ENCODE assay signal across 22 cellular contexts in genomic region chr1:183323849-183324683, GRCh38.
DNase-seq lines count a peak whose midpoint lies in the region; ATAC-seq and TF ChIP-seq lines count a peak whose summit lies in the region.
"Had no signal": no experiment of that assay in that cellular context is flagged by ENCODE, and none has a peak within 500 bp of the region (broad histone marks: within the 10 kb centered on the region; RNA-seq: fewer than 3 reads in every experiment).

No MANE protein-coding gene starts in this region.

- no peak overlapping the region for H2AFZ ChIP-seq in trophoblast cell (ENCODE audit: insufficient read depth, low read length, poor library complexity)

- H2AK5ac ChIP-seq in trophoblast cell (ENCODE audit: low read length), result peak overlapping the region; percentile 30

- TF ChIP-seq CTCF in HEK293 (tag by site-specific recombination; IDR thresholded peaks at IDR 0.05) (no peak), endodermal cell (conservative IDR thresholded peaks at IDR 0.05) (no peak)

- no peak for ATAC-seq in GM21576 (IDR thresholded peaks at IDR 0.05; ENCODE audit: unreplicated experiment)
- ATAC-seq: gastroesophageal sphincter, left colon, mucosa of descending colon had no signal

- POLR2A ChIA-PET in HEK293 (lab: Yijun Ruan, JAX), result interaction anchor here (1.3 kb wide), 1 partner anchor 10 kb away, joined by 3 read pairs; no protein-coding TSS in a partner anchor

- H3K9me3 ChIP-seq in HEK293 (ENCODE audit: control insufficient read depth, insufficient read depth, low read depth, low read length) (no peaks in the 10 kb centered on the region), endodermal cell (ENCODE audit: control insufficient read depth, low read length) (no peaks in the 10 kb centered on the region), trophoblast cell (ENCODE audit: insufficient read depth, low read depth, low read length) (no peaks in the 10 kb centered on the region)
- H3K9me3 ChIP-seq: gastroesophageal sphincter, mucosa of descending colon, tibial artery had no signal

- H3K18ac ChIP-seq in trophoblast cell (ENCODE audit: low read length), result no peak overlapping the region

- H4K12ac ChIP-seq in trophoblast cell (ENCODE audit: low read depth, low read length), result no peak overlapping the region

- no peak overlapping the region for H3K4me3 Mint-ChIP-seq in endodermal cell
- H3K4me3 Mint-ChIP-seq: CD4-positive, alpha-beta memory T cell; neural crest cell; stimulated activated naive B cell treated with anti-CD40 and anti-IgM and Interleukin-4, amounts not matched to agents 10 μg/mL and 1 μg/mL and 100 μg/mL, for 72 hours had no signal

- H3K14ac ChIP-seq in trophoblast cell (ENCODE audit: low read length), result peak overlapping the region; percentile 52

- H2BK120ac ChIP-seq in trophoblast cell (ENCODE audit: insufficient read depth, low read length, poor library complexity), result peak overlapping the region; percentile 41

- H3K4me1 ChIP-seq in HEK293 (ENCODE audit: control insufficient read depth, insufficient read depth, low read length) (no peaks in the 10 kb centered on the region), endodermal cell (ENCODE audit: control insufficient read depth, insufficient read depth, low read length) (peaks cover 9% of the 10 kb centered on the region), trophoblast cell (ENCODE audit: control insufficient read depth in 1 of 2, insufficient read depth in 2 of 2, low read length in 2 of 2) (peaks cover 26% of the 10 kb centered on the region in 2 experiments)

- H3K36me3 ChIP-seq in HEK293 (ENCODE audit: control insufficient read depth in 2 of 2, insufficient read depth in 1 of 2, low read length in 2 of 2) (no peaks in the 10 kb centered on the region), endodermal cell (ENCODE audit: control insufficient read depth, insufficient read depth, low read length) (no peaks in the 10 kb centered on the region), trophoblast cell (ENCODE audit: control insufficient read depth in 1 of 2, insufficient read depth in 2 of 2, low read length in 2 of 2) (no peaks in the 10 kb centered on the region)
- H3K36me3 ChIP-seq: cardiac muscle cell, gastroesophageal sphincter, tibial artery had no signal

- DNase-seq in NCI-H526 treated with DMSO at 0.1 percent for 48 hours (lab: John Stamatoyannopoulos, UW), result peak; percentile 83
- peak; percentile 61 for DNase-seq in endodermal cell
- peak; percentile 20 to 27 for DNase-seq in trophoblast cell
- DNase-seq in HCEC 1CT, result no peak
- DNase-seq in stimulated activated CD4-positive, alpha-beta T cell treated with anti-CD3 and anti-CD28 coated beads, Interleukin-2, amount 100 ng/mL, for 24 hours, result no peak
- DNase-seq: activated CD8-positive, alpha-beta memory T cell treated with anti-CD3 and anti-CD28 coated beads for 24 hours; CD4-positive, alpha-beta memory T cell; GOT3; left colon; mucosa of descending colon; NCI-H1092 treated with DMSO at 0.1 percent for 48 hours; NCI-H2081; NK-92 treated with Interleukin-12 subunit alpha and Interleukin-12 subunit beta, amount 100 ng/mL, for 24 hours; stimulated activated naive B cell treated with anti-CD40 and anti-IgM and Interleukin-4, amounts not matched to agents 10 μg/mL and 1 μg/mL and 100 μg/mL, for 72 hours; T-helper 2 cell; tibial artery had no signal

- H3K79me1 ChIP-seq in trophoblast cell (ENCODE audit: low read length), result peaks cover 18% of the 10 kb centered on the region

- WGBS in endodermal cell (ENCODE audit: insufficient coverage in 1 of 2, insufficient read length in 1 of 2), 2 experiments, result 86 to 98% methylated on average over 5 to 7 of the region's 7 CpGs
- no CpG with 5 or more reads among the region's 7 CpGs for WGBS in trophoblast cell (ENCODE audit: extremely low coverage, insufficient coverage, insufficient read length)

- H2BK5ac ChIP-seq in trophoblast cell (ENCODE audit: low read depth, low read length, poor library complexity), result peak overlapping the region; percentile 41

- H3K36me3 Mint-ChIP-seq in endodermal cell (ENCODE audit: low read depth), result no peaks in the 10 kb centered on the region
- H3K36me3 Mint-ChIP-seq: CD4-positive, alpha-beta memory T cell; stimulated activated naive B cell treated with anti-CD40 and anti-IgM and Interleukin-4, amounts not matched to agents 10 μg/mL and 1 μg/mL and 100 μg/mL, for 72 hours had no signal

- CTCF ChIA-PET in HEK293 (lab: Yijun Ruan, JAX), result interaction anchor here (1.0 kb wide), 1 partner anchor 89 kb away, joined by 3 read pairs; no protein-coding TSS in a partner anchor

- H3K9me3 Mint-ChIP-seq in endodermal cell, result no peaks in the 10 kb centered on the region
- H3K9me3 Mint-ChIP-seq: CD4-positive, alpha-beta memory T cell; neural crest cell; stimulated activated naive B cell treated with anti-CD40 and anti-IgM and Interleukin-4, amounts not matched to agents 10 μg/mL and 1 μg/mL and 100 μg/mL, for 72 hours had no signal

- H3K27ac Mint-ChIP-seq in endodermal cell, result no peak overlapping the region
- H3K27ac Mint-ChIP-seq: CD4-positive, alpha-beta memory T cell; progenitor cell of endocrine pancreas; stimulated activated naive B cell treated with anti-CD40 and anti-IgM and Interleukin-4, amounts not matched to agents 10 μg/mL and 1 μg/mL and 100 μg/mL, for 72 hours had no signal

- H2BK12ac ChIP-seq in trophoblast cell (ENCODE audit: low read length), result peak overlapping the region; percentile 70

- no peak overlapping the region for H3K4ac ChIP-seq in trophoblast cell (ENCODE audit: low read depth, low read length)

- H3K4me3 ChIP-seq in HEK293 (ENCODE audit: low read depth, low read length) (no peak overlapping the region), endodermal cell (ENCODE audit: low read length) (no peak overlapping the region), trophoblast cell (ENCODE audit: low read depth, low read length) (no peak overlapping the region)
- H3K4me3 ChIP-seq: cardiac muscle cell, gastroesophageal sphincter, mucosa of descending colon, tibial artery had no signal

- no peak overlapping the region for H3K4me2 ChIP-seq in trophoblast cell (ENCODE audit: low read length)

- peak overlapping the region; percentile 60 for H4K91ac ChIP-seq in trophoblast cell (ENCODE audit: low read depth, low read length)

- H3K27me3 Mint-ChIP-seq in endodermal cell (ENCODE audit: insufficient read depth), result peaks cover 3% of the 10 kb centered on the region

- H3K4me1 Mint-ChIP-seq in endodermal cell, result peaks cover 25% of the 10 kb centered on the region
- H3K4me1 Mint-ChIP-seq: CD4-positive, alpha-beta memory T cell; neural crest cell; stimulated activated naive B cell treated with anti-CD40 and anti-IgM and Interleukin-4, amounts not matched to agents 10 μg/mL and 1 μg/mL and 100 μg/mL, for 72 hours had no signal

- H3K79me2 ChIP-seq in trophoblast cell (ENCODE audit: control insufficient read depth, insufficient read depth, low read length, poor library complexity), result peaks cover 2% of the 10 kb centered on the region

- no peak overlapping the region for H3K27ac ChIP-seq in HEK293 (ENCODE audit: extremely low read depth, low read depth, low read length)
- H3K27ac ChIP-seq in endodermal cell (ENCODE audit: low read depth, low read length), result no peak overlapping the region
- H3K27ac ChIP-seq in trophoblast cell (ENCODE audit: low read depth, low read length), result no peak overlapping the region
- H3K27ac ChIP-seq: cardiac muscle cell, gastroesophageal sphincter, tibial artery had no signal

- H3K27me3 ChIP-seq in endodermal cell (ENCODE audit: control insufficient read depth, insufficient read depth, low read length, poor library complexity, severe bottlenecking), result no peaks in the 10 kb centered on the region
- no peaks in the 10 kb centered on the region for H3K27me3 ChIP-seq in trophoblast cell (ENCODE audit: insufficient read depth, low read length)
- H3K27me3 ChIP-seq: cardiac muscle cell, gastroesophageal sphincter, tibial artery had no signal

- H3K9ac ChIP-seq in endodermal cell (ENCODE audit: extremely low read depth, low read length, poor library complexity, severe bottlenecking) (no peak overlapping the region), trophoblast cell (ENCODE audit: low read length) (no peak overlapping the region)

- peak overlapping the region; percentile 10 for H4K8ac ChIP-seq in trophoblast cell (ENCODE audit: low read depth, low read length)

- no peak overlapping the region for H3K23ac ChIP-seq in trophoblast cell (ENCODE audit: low read length)

TF ChIP-seq in HEK293, 187 proteins besides CTCF, POLR2A, EP300 and RAD21 (continues in another document):
- TF ChIP-seq ZFP69B (tag by site-specific recombination; IDR thresholded peaks at IDR 0.05) (peak; percentile 64), PATZ1 (tag by site-specific recombination; IDR thresholded peaks at IDR 0.05) (0 out of 2 replicates have a peak, but pooled peaks have one; percentile 35), ZNF398 (tag by site-specific recombination; IDR thresholded peaks at IDR 0.05) (peak; percentile 45), ZNF837 (tag by site-specific recombination; IDR thresholded peaks at IDR 0.05) (no peak)

Comparison
In these comparisons a context has a peak if more than half of its experiments do, and no peak if none do; other contexts are left out.
1. DNase-seq: peak in NCI-H526 treated with DMSO at 0.1 percent for 48 hours (single experiment), endodermal cell (single experiment) and trophoblast cell (2 of 2); none in HCEC 1CT (single experiment) and stimulated activated CD4-positive, alpha-beta T cell treated with anti-CD3 and anti-CD28 coated beads, Interleukin-2, amount 100 ng/mL, for 24 hours (0 of 2).